1 cellular context compared by ENCODE assay signal in genomic region chr1:111615874-111616715, GRCh38.
TF ChIP-seq lines count a peak whose summit lies in the region.

No MANE protein-coding gene starts in this region.

TF ChIP-seq in GM12878, 131 proteins besides CTCF, POLR2A, EP300 and RAD21 (continued from another document):
- TF ChIP-seq SIN3A (IDR thresholded peaks at IDR 0.05; ENCODE audit: low read depth, low read length) = no peak
- 0 out of 2 replicates have a peak, but pooled peaks have one; percentile 17 for TF ChIP-seq TCF3 (IDR thresholded peaks at IDR 0.05; ENCODE audit: borderline replicate concordance, insufficient read depth, low read depth, low read length)
- TF ChIP-seq RUNX3 (IDR thresholded peaks at IDR 0.05; ENCODE audit: low read length) = peak; percentile 88
- peak; percentile 61 for TF ChIP-seq MLLT1 (IDR thresholded peaks at IDR 0.05)
- TF ChIP-seq TBL1XR1 (IDR thresholded peaks at IDR 0.05; ENCODE audit: low read depth, low read length) = no peak; the same call in 1 of the 2 replicates
- peak; percentile 25 for TF ChIP-seq SP1 (IDR thresholded peaks at IDR 0.05; ENCODE audit: low read depth, low read length)
- no peak for TF ChIP-seq EZH2 (IDR thresholded peaks at IDR 0.05; ENCODE audit: borderline replicate concordance, control insufficient read depth, low read depth, low read length)
- TF ChIP-seq ZNF24 (IDR thresholded peaks at IDR 0.05) = no peak
- peak; percentile 22 for TF ChIP-seq ZNF217 (IDR thresholded peaks at IDR 0.05)
- TF ChIP-seq GATAD2B (conservative IDR thresholded peaks at IDR 0.05; ENCODE audit: low read depth) = peak; percentile 59; the same call in 1 of the 2 replicates
- peak; percentile 86 for TF ChIP-seq MEF2B (IDR thresholded peaks at IDR 0.05; ENCODE audit: partially characterized antibody, poor library complexity, severe bottlenecking)
- peak; percentile 82 for TF ChIP-seq SMARCA5 (IDR thresholded peaks at IDR 0.05)
- peak; percentile 79 for TF ChIP-seq ZNF687 (IDR thresholded peaks at IDR 0.05)
- peak; percentile 88 for TF ChIP-seq CBFB (IDR thresholded peaks at IDR 0.05; ENCODE audit: low read depth)
- 0 out of 2 replicates have a peak, but pooled peaks have one; percentile 34 for TF ChIP-seq IRF4 (IDR thresholded peaks at IDR 0.05; ENCODE audit: low read depth, low read length)
- TF ChIP-seq IKZF2 (IDR thresholded peaks at IDR 0.05) = peak; percentile 92 to 94
- no peak for TF ChIP-seq ATF3 (IDR thresholded peaks at IDR 0.05; ENCODE audit: borderline replicate concordance, extremely low read depth, low read depth, low read length)
- peak; percentile 31; the same call in 1 of the 2 replicates for TF ChIP-seq CHD2 (IDR thresholded peaks at IDR 0.05; ENCODE audit: borderline replicate concordance, low read depth, low read length)
- peak; percentile 65 for TF ChIP-seq BCL11A (IDR thresholded peaks at IDR 0.05; ENCODE audit: low read depth, low read length)
- TF ChIP-seq CUX1 (IDR thresholded peaks at IDR 0.05; ENCODE audit: insufficient replicate concordance, low read depth, low read length) = peak; percentile 72
- peak; percentile 63 for TF ChIP-seq ATF7 (IDR thresholded peaks at IDR 0.05; ENCODE audit: low read depth)
- peak; percentile 86 for TF ChIP-seq BCL3 (IDR thresholded peaks at IDR 0.05; ENCODE audit: borderline replicate concordance, insufficient read depth, low read depth, low read length, poor library complexity, severe bottlenecking)
- 0 out of 2 replicates have a peak, but pooled peaks have one; percentile 9 for TF ChIP-seq YY1 (IDR thresholded peaks at IDR 0.05; ENCODE audit: low read depth, low read length)
- peak; percentile 55; the same call in 1 of the 2 replicates for TF ChIP-seq ATF2 (IDR thresholded peaks at IDR 0.05; ENCODE audit: low read length)
- TF ChIP-seq HDGF (IDR thresholded peaks at IDR 0.05) = peak; percentile 72; the same call in 1 of the 2 replicates
- TF ChIP-seq CREM (IDR thresholded peaks at IDR 0.05; ENCODE audit: low read depth) = peak; percentile 31
- TF ChIP-seq RELA (IDR thresholded peaks at IDR 0.05; ENCODE audit: borderline replicate concordance, partially characterized antibody) = peak; percentile 88
- TF ChIP-seq MTA2 (IDR thresholded peaks at IDR 0.05; ENCODE audit: low read depth) = peak; percentile 83
- peak; percentile 50 for TF ChIP-seq JUNB (IDR thresholded peaks at IDR 0.05)
- 0 out of 2 replicates have a peak, but pooled peaks have one; percentile 36 for TF ChIP-seq CBX5 (IDR thresholded peaks at IDR 0.05; ENCODE audit: low read depth)
- peak; percentile 78 for TF ChIP-seq SMAD1 (IDR thresholded peaks at IDR 0.05; ENCODE audit: low read depth, partially characterized antibody)
- peak; percentile 89; the same call in 1 of the 2 replicates for TF ChIP-seq NBN (IDR thresholded peaks at IDR 0.05)
- TF ChIP-seq ZNF592 (IDR thresholded peaks at IDR 0.05) = peak; percentile 60; the same call in 1 of the 2 replicates
- TF ChIP-seq RFX5 (IDR thresholded peaks at IDR 0.05; ENCODE audit: low read depth, low read length) = no peak; the same call in 1 of the 2 replicates
- TF ChIP-seq ZZZ3 (IDR thresholded peaks at IDR 0.05; ENCODE audit: control insufficient read depth, insufficient read length, low read depth) = no peak
- peak; percentile 98 for TF ChIP-seq RELB (IDR thresholded peaks at IDR 0.05; ENCODE audit: low read depth)
- TF ChIP-seq TAF1 (IDR thresholded peaks at IDR 0.05; ENCODE audit: borderline replicate concordance, low read depth, low read length) = peak; percentile 46; the same call in 1 of the 2 replicates
- peak in 1 of 2 experiments; percentile 79; a peak in 2 of 4 replicates for TF ChIP-seq ETV6 (conservative IDR thresholded peaks at IDR 0.05 in 1 of 2, IDR thresholded peaks at IDR 0.05 in 1 of 2; ENCODE audit: borderline replicate concordance in 1 of 2, low read depth in 1 of 2)
- TF ChIP-seq MTA3 (IDR thresholded peaks at IDR 0.05; ENCODE audit: borderline replicate concordance, low read length) = peak; percentile 84
TF ChIP-seq in GM12878: peak in this region for 50.
